ENCODE assay signal across 19 cellular contexts in genomic region chr2:154507186-154507585, GRCh38.
DNase-seq lines count a peak whose midpoint lies in the region; ATAC-seq and TF ChIP-seq lines count a peak whose summit lies in the region.
"Had no signal": no experiment of that assay in that cellular context is flagged by ENCODE, and none has a peak within 500 bp of the region (broad histone marks: within the 10 kb centered on the region; RNA-seq: fewer than 3 reads in every experiment).

No MANE protein-coding gene starts in this region.

- H3K79me1 ChIP-seq in mesendoderm (ENCODE audit: low read length), result no peaks in the 10 kb centered on the region

- H3K79me2 ChIP-seq in HCT116 (ENCODE audit: insufficient read depth, low read length) (no peaks in the 10 kb centered on the region), mesendoderm (ENCODE audit: control insufficient read depth, insufficient read depth, low read length) (no peaks in the 10 kb centered on the region)
- H3K79me2 ChIP-seq: parathyroid adenoma had no signal

- H3K36me3 ChIP-seq in HCT116 (ENCODE audit: control insufficient read depth in 1 of 2, insufficient read depth in 2 of 2, low read length in 2 of 2) (no peaks in the 10 kb centered on the region), mesendoderm (ENCODE audit: control insufficient read depth, insufficient read depth, low read length) (no peaks in the 10 kb centered on the region)
- H3K36me3 ChIP-seq: ascending aorta, uterus had no signal

- H3K27me3 ChIP-seq in HCT116 (ENCODE audit: insufficient read depth, low read length) (no peaks in the 10 kb centered on the region), mesendoderm (ENCODE audit: insufficient read depth, low read length, poor library complexity) (no peaks in the 10 kb centered on the region)
- H3K27me3 ChIP-seq: ascending aorta, uterus had no signal

- WGBS in mesendoderm (ENCODE audit: extremely low coverage, insufficient coverage, low lambda C conversion rate), result no CpG with 5 or more reads among the region's 2 CpGs

- POLR2A ChIA-PET in HCT116 (lab: Charles Lee), result no interaction called here

- H3K4me2 ChIP-seq in HCT116 (ENCODE audit: low read length) (no peak overlapping the region), mesendoderm (ENCODE audit: low read length) (no peak overlapping the region)

- H3K4me1 ChIP-seq in HCT116 (ENCODE audit: control insufficient read depth in 1 of 2, insufficient read depth in 2 of 2, low read length in 2 of 2), result no peaks in the 10 kb centered on the region
- H3K4me1 ChIP-seq in mesendoderm (ENCODE audit: control insufficient read depth, low read depth, low read length), result no peaks in the 10 kb centered on the region
- H3K4me1 ChIP-seq: ascending aorta, parathyroid adenoma, uterus had no signal

- peak; percentile 8 for TF ChIP-seq CTCF in GM12865 (IDR thresholded peaks at IDR 0.05; ENCODE audit: insufficient read depth, low read depth, low read length, missing control alignments)
- TF ChIP-seq CTCF in HCT116 (IDR thresholded peaks at IDR 0.05 in 2 of 3, conservative IDR thresholded peaks at IDR 0.05 in 1 of 3; ENCODE audit: borderline replicate concordance in 1 of 3, insufficient read depth in 1 of 3, low read depth in 2 of 3, low read length in 2 of 3), result peak in 2 of 3 experiments; percentile 23 to 37; a peak in 2 of 6 replicates

- H4K5ac ChIP-seq in mesendoderm (ENCODE audit: low read length), result no peak overlapping the region

- no peak overlapping the region for H2AK5ac ChIP-seq in mesendoderm (ENCODE audit: low read length)

- H3K27ac ChIP-seq in HCT116 (ENCODE audit: low read depth, low read length), result no peak overlapping the region
- H3K27ac ChIP-seq in mesendoderm (ENCODE audit: low read depth, low read length), result no peak overlapping the region
- H3K27ac ChIP-seq: ascending aorta, parathyroid adenoma, uterus had no signal

- TF ChIP-seq POLR2A in HCT116 (IDR thresholded peaks at IDR 0.05; ENCODE audit: borderline replicate concordance, extremely low read depth, insufficient read depth, insufficient read length), result no peak

- no peak overlapping the region for H2BK15ac ChIP-seq in mesendoderm (replicated peaks; ENCODE audit: low read depth)

- no peak overlapping the region for H2BK120ac ChIP-seq in mesendoderm (ENCODE audit: low read depth, low read length)

- CTCF ChIA-PET in HCT116 (lab: Charles Lee), result interaction anchor here (0.9 to 1.1 kb wide), 2 partner anchors 33 to 117 kb away, joined by 3 read pairs; no protein-coding TSS in a partner anchor

- intact Hi-C loops in HCT116 (cut with micrococcal nuclease), result no loop called here

- peak overlapping the region; percentile 80 for H3K18ac ChIP-seq in mesendoderm (ENCODE audit: low read length)

- no peak overlapping the region for H3K4ac ChIP-seq in mesendoderm (ENCODE audit: low read depth, low read length)

- H3K9ac ChIP-seq in HCT116 (ENCODE audit: low read length), result no peak overlapping the region
- H3K9ac ChIP-seq in mesendoderm (ENCODE audit: low read length), result no peak overlapping the region
- H3K9ac ChIP-seq: parathyroid adenoma had no signal

- BruUV-seq in HCT116 (replicated peaks; lab: Mats Ljungman, UMichigan), result no TSS peak

- H3K56ac ChIP-seq in mesendoderm (ENCODE audit: low read length), result no peak overlapping the region

- H4K8ac ChIP-seq in mesendoderm (ENCODE audit: low read depth, low read length), result no peak overlapping the region

- DNase-seq in GM12865 (ENCODE audit: low read depth), result peak; percentile 6
- DNase-seq in HCT116 (ENCODE audit: low read depth, low spot score), result peak; percentile 8
- peak; percentile 15 for DNase-seq in OCI-M1 (lab: John Stamatoyannopoulos, UW)
- peak; percentile 45 for DNase-seq in mesendoderm
- DNase-seq: activated CD4-positive, alpha-beta T cell treated with anti-CD3 and anti-CD28 coated beads, Interleukin-2, amount 10 ng/mL, durations not matched to agents 7 days and 5 days; activated CD8-positive, alpha-beta memory T cell treated with anti-CD3 and anti-CD28 coated beads, Interleukin-2, amount 50 U/mL, for 4 hours; activated naive CD4-positive, alpha-beta T cell; effector memory CD4-positive, alpha-beta T cell; NCI-H2081 treated with DMSO at 0.1 percent for 48 hours; small intestine; stimulated activated CD4-positive, alpha-beta T cell treated with anti-CD3 and anti-CD28 coated beads, Interleukin-4, amount 100 ng/mL, for 24 hours; SW 1271; uterus had no signal

- ATAC-seq in HCT116 (peak; percentile 58; the same call in 1 of the 2 replicates), HG03342 (IDR thresholded peaks at IDR 0.05; ENCODE audit: unreplicated experiment) (no peak), HG03565 (IDR thresholded peaks at IDR 0.05; ENCODE audit: unreplicated experiment) (no peak), GM18498 (IDR thresholded peaks at IDR 0.05; ENCODE audit: unreplicated experiment) (no peak)

- H2BK5ac ChIP-seq in mesendoderm (ENCODE audit: low read length), result no peak overlapping the region

- H2AFZ ChIP-seq in HCT116 (ENCODE audit: low read depth, low read length, poor library complexity, severe bottlenecking), result no peak overlapping the region
- H2AFZ ChIP-seq: parathyroid adenoma had no signal

- no peak overlapping the region for H3K23ac ChIP-seq in mesendoderm (ENCODE audit: low read length)

- no peaks in the 10 kb centered on the region for H4K20me1 ChIP-seq in HCT116 (ENCODE audit: insufficient read depth)

- H3K4me3 ChIP-seq in GM12865 (ENCODE audit: low read depth, low read length) (no peak overlapping the region), HCT116 (replicated peaks in 1 of 2; ENCODE audit: low read depth in 1 of 2, low read length in 2 of 2) (no peak overlapping the region), mesendoderm (ENCODE audit: low read length) (no peak overlapping the region)
- H3K4me3 ChIP-seq: ascending aorta, lung, uterus had no signal

- RAD21 ChIA-PET in HCT116 (lab: Charles Lee; ENCODE audit: low non-redundant PET in 1 of 2, low total read pairs in 2 of 2, uncharacterized antibody in 2 of 2, unreplicated experiment in 2 of 2), result no interaction called here

- H3K9me3 ChIP-seq in HCT116 (ENCODE audit: control insufficient read depth in 1 of 2, insufficient read depth in 1 of 2, low read depth in 1 of 2, low read length in 2 of 2), result no peaks in the 10 kb centered on the region
- H3K9me3 ChIP-seq: ascending aorta, uterus had no signal

- no peaks in the 10 kb centered on the region for H3K9me2 ChIP-seq in HCT116 (ENCODE audit: insufficient read depth)

- no peak for TF ChIP-seq RAD21 in HCT116 (IDR thresholded peaks at IDR 0.05; ENCODE audit: low read depth)

TF ChIP-seq in HCT116, 20 proteins besides CTCF, POLR2A, EP300 and RAD21:
- TF ChIP-seq SRF (IDR thresholded peaks at IDR 0.05; ENCODE audit: low read depth) (no peak), ZFX (IDR thresholded peaks at IDR 0.05) (no peak), TCF7L2 (IDR thresholded peaks at IDR 0.05; ENCODE audit: borderline replicate concordance, extremely low read depth, insufficient read depth, insufficient read length) (no peak), POLR2AphosphoS5 (IDR thresholded peaks at IDR 0.05; ENCODE audit: low read depth, low read length) (no peak)
